In genomic region chr9:91151014-91151740, GRCh38 we compare ENCODE assay signal across 7 cellular contexts.
DNase-seq lines count a peak whose midpoint lies in the region; ATAC-seq and TF ChIP-seq lines count a peak whose summit lies in the region.

No MANE protein-coding gene starts in this region.

- H3K9me3 ChIP-seq in uterus = no peaks in the 10 kb centered on the region
- H3K9me3 ChIP-seq in effector memory CD4-positive, alpha-beta T cell (ENCODE audit: control insufficient read depth, low read length) = no peaks in the 10 kb centered on the region

- peak overlapping the region; percentile 70 to 71 for H3K27ac ChIP-seq in uterus
- no peak overlapping the region for H3K27ac ChIP-seq in effector memory CD4-positive, alpha-beta T cell (ENCODE audit: insufficient read depth, low read length, poor library complexity, severe bottlenecking)

- DNase-seq in HCEC 1CT = peak; percentile 57
- peak; percentile 98 for DNase-seq in MV-4-11 (lab: John Stamatoyannopoulos, UW)
- no peak for DNase-seq in uterus
- DNase-seq in NCI-H2196 (lab: John Stamatoyannopoulos, UW; ENCODE audit: unreplicated experiment) = no peak
- DNase-seq in effector memory CD4-positive, alpha-beta T cell = no peak

- H3K4me3 Mint-ChIP-seq in dendritic cell treated with granulocyte-macrophage colony-stimulating factor and Interleukin-4, amounts not matched to agents 40 ng/mL and 50 ng/mL, for 4 days = no peak overlapping the region

- intact Hi-C loops in dendritic cell treated with granulocyte-macrophage colony-stimulating factor and Interleukin-4, amounts not matched to agents 40 ng/mL and 50 ng/mL, for 4 days (cut with micrococcal nuclease) = loop anchor here (1.0 kb wide), 2 partner anchors 42 to 46 kb away; no protein-coding TSS in a partner anchor
- intact Hi-C loops in uterus (cut with DNase I; ENCODE audit: low total_unique reads) = no loop called here

- peak in 1 of 4 experiments; percentile 9 for TF ChIP-seq CTCF in uterus (IDR thresholded peaks at IDR 0.05)

- H3K36me3 ChIP-seq in uterus = no peaks in the 10 kb centered on the region
- no peaks in the 10 kb centered on the region for H3K36me3 ChIP-seq in effector memory CD4-positive, alpha-beta T cell (ENCODE audit: control insufficient read depth, insufficient read depth, low read length)

- peak; percentile 84 for ATAC-seq in GM18517 (IDR thresholded peaks at IDR 0.05; ENCODE audit: unreplicated experiment)

- H3K4me1 Mint-ChIP-seq in dendritic cell treated with granulocyte-macrophage colony-stimulating factor and Interleukin-4, amounts not matched to agents 40 ng/mL and 50 ng/mL, for 4 days (ENCODE audit: low read depth) = peaks cover 71% of the 10 kb centered on the region

- no peaks in the 10 kb centered on the region for H3K4me1 ChIP-seq in uterus
- peaks cover 17% of the 10 kb centered on the region for H3K4me1 ChIP-seq in effector memory CD4-positive, alpha-beta T cell (ENCODE audit: control insufficient read depth, insufficient read depth, low read length, poor library complexity, severe bottlenecking)

- H3K27me3 Mint-ChIP-seq in dendritic cell treated with granulocyte-macrophage colony-stimulating factor and Interleukin-4, amounts not matched to agents 40 ng/mL and 50 ng/mL, for 4 days = no peaks in the 10 kb centered on the region

- H3K27ac Mint-ChIP-seq in dendritic cell treated with granulocyte-macrophage colony-stimulating factor and Interleukin-4, amounts not matched to agents 40 ng/mL and 50 ng/mL, for 4 days = peak overlapping the region; percentile 93

- no peaks in the 10 kb centered on the region for H3K27me3 ChIP-seq in uterus
- H3K27me3 ChIP-seq in effector memory CD4-positive, alpha-beta T cell (replicated peaks; ENCODE audit: control insufficient read depth, insufficient read depth, low read length, poor library complexity, severe bottlenecking) = no peaks in the 10 kb centered on the region

- H3K9me3 Mint-ChIP-seq in dendritic cell treated with granulocyte-macrophage colony-stimulating factor and Interleukin-4, amounts not matched to agents 40 ng/mL and 50 ng/mL, for 4 days = no peaks in the 10 kb centered on the region

- peaks cover 41% of the 10 kb centered on the region for H3K36me3 Mint-ChIP-seq in dendritic cell treated with granulocyte-macrophage colony-stimulating factor and Interleukin-4, amounts not matched to agents 40 ng/mL and 50 ng/mL, for 4 days (ENCODE audit: low read depth)

- no peak for TF ChIP-seq POLR2A in uterus (IDR thresholded peaks at IDR 0.05)

- no peak overlapping the region for H3K4me3 ChIP-seq in uterus
- no peak overlapping the region for H3K4me3 ChIP-seq in effector memory CD4-positive, alpha-beta T cell (ENCODE audit: insufficient read depth, low read depth, low read length, poor library complexity, severe bottlenecking)

Comparison
In these comparisons a context has a peak if more than half of its experiments do, and no peak if none do; other contexts are left out.
1. DNase-seq: peak in HCEC 1CT (single experiment) and MV-4-11 (single experiment); none in uterus (0 of 2), NCI-H2196 (single experiment) and effector memory CD4-positive, alpha-beta T cell (0 of 3).